In the genomic region with DNA sequence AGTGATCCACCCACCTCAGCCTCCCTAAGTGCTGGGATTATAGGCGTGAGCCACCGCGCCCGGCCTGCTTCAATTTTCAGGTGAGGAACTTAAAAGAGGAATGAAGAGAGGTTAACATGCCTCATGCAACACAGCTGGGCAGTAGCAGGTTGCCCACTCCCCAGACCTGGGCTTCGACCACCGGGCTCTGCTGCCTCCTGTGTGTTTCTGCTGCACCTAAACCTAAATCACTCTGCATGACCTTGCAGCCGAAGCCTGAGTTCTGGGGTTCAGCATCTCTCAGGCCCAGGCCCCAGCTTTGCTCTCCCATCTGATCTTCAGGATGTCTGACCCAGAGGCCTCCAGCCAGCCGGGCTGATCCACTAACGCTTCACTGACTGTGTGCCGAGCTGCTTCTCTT, we compare ENCODE assay signal across 16 cellular contexts.
"Had no signal": no experiment of that assay in that cellular context is flagged by ENCODE, and none has a peak within 500 bp of the region (broad histone marks: within the 10 kb centered on the region; RNA-seq: fewer than 3 reads in every experiment).

No MANE protein-coding gene starts in this region.

- H3K27ac Mint-ChIP-seq: nephron progenitor cell; T-helper 2 cell treated with Interferon-gamma antibody and Interleukin-4, amounts not matched to agents 5 μg/mL and 100 μg/mL, for 36 hours had no signal

- H3K4me3 ChIP-seq: uterus had no signal

- H3K4me1 ChIP-seq: uterus had no signal

- H3K9me3 Mint-ChIP-seq: activated naive CD4-positive, alpha-beta T cell treated with anti-CD3 and anti-CD28 coated beads, Interleukin-2, amount 50 U/mL, for 24 hours; nephron progenitor cell; stimulated activated effector memory CD8-positive, alpha-beta T cell treated with anti-CD3 and anti-CD28 coated beads, Interleukin-12 subunit alpha, Interleukin-12 subunit beta, amount 100 ng/mL, for 72 hours; T-helper 2 cell treated with Interferon-gamma antibody and Interleukin-4, amounts not matched to agents 5 μg/mL and 100 μg/mL, for 36 hours had no signal

- H3K36me3 ChIP-seq: uterus had no signal

- ATAC-seq: activated CD4-positive, CD25-positive, alpha-beta regulatory T cell treated with anti-CD3 and anti-CD28 coated beads, Interleukin-2, amount 50 U/mL, for 24 hours; foreskin keratinocyte; left ventricle myocardium superior; stimulated activated effector memory CD8-positive, alpha-beta T cell treated with anti-CD3 and anti-CD28 coated beads, Interleukin-12 subunit alpha, Interleukin-12 subunit beta, amount 100 ng/mL, for 72 hours had no signal

- H3K36me3 Mint-ChIP-seq: stimulated activated effector memory CD8-positive, alpha-beta T cell treated with anti-CD3 and anti-CD28 coated beads, Interleukin-12 subunit alpha, Interleukin-12 subunit beta, amount 100 ng/mL, for 72 hours had no signal

- H3K9me3 ChIP-seq: uterus had no signal

- DNase-seq: activated CD4-positive, alpha-beta T cell treated with anti-CD3 and anti-CD28 coated beads, Interleukin-2, amount 50 U/mL, for 1 hour; caudate nucleus; effector memory CD4-positive, alpha-beta T cell; foreskin keratinocyte; kidney glomerular epithelial cell; left ventricle myocardium superior; mesendoderm; nephron progenitor cell; stimulated activated CD4-positive, alpha-beta T cell treated with anti-CD3 and anti-CD28 coated beads, Interleukin-12 subunit alpha, Interleukin-12 subunit beta, amount 100 ng/mL, for 4 hours; stimulated activated CD4-positive, alpha-beta T cell treated with anti-CD3 and anti-CD28 coated beads, Interleukin-2, amount 100 ng/mL, for 24 hours; SW 1271; uterus had no signal

- H3K4me3 Mint-ChIP-seq: activated naive CD4-positive, alpha-beta T cell treated with anti-CD3 and anti-CD28 coated beads, Interleukin-2, amount 50 U/mL, for 24 hours; nephron progenitor cell; stimulated activated effector memory CD8-positive, alpha-beta T cell treated with anti-CD3 and anti-CD28 coated beads, Interleukin-12 subunit alpha, Interleukin-12 subunit beta, amount 100 ng/mL, for 72 hours; T-helper 2 cell treated with Interferon-gamma antibody and Interleukin-4, amounts not matched to agents 5 μg/mL and 100 μg/mL, for 36 hours had no signal

- H3K27me3 Mint-ChIP-seq: activated naive CD4-positive, alpha-beta T cell treated with anti-CD3 and anti-CD28 coated beads, Interleukin-2, amount 50 U/mL, for 24 hours had no signal

- H3K27ac ChIP-seq: foreskin keratinocyte, uterus had no signal

- H3K27me3 ChIP-seq: foreskin keratinocyte, uterus had no signal
